ENCODE assay signal across 31 cellular contexts in genomic region chr11:117639601-117640000, GRCh38.
"Had no signal": no experiment of that assay in that cellular context is flagged by ENCODE, and none has a peak within 500 bp of the region (broad histone marks: within the 10 kb centered on the region; RNA-seq: fewer than 3 reads in every experiment).

No MANE protein-coding gene starts in this region.

- H3K4me3 ChIP-seq: adrenal gland, PC-9 had no signal

- H3K36me3 ChIP-seq: adrenal gland, WERI-Rb-1 had no signal

- H3K27ac ChIP-seq: adrenal gland, PC-9, RWPE1, WERI-Rb-1 had no signal

- ATAC-seq: activated CD8-positive, alpha-beta T cell treated with anti-CD3 and anti-CD28 coated beads for 36 hours; activated naive CD4-positive, alpha-beta T cell treated with anti-CD3 and anti-CD28 coated beads, Interleukin-2, amount 50 U/mL, for 72 hours; activated T-cell treated with anti-CD3 and anti-CD28 coated beads, Interleukin-2, amount 50 U/mL, for 4 hours; Right ventricle myocardium inferior had no signal

- DNase-seq: activated CD4-positive, alpha-beta T cell treated with anti-CD3 and anti-CD28 coated beads for 1 hour; activated CD4-positive, alpha-beta T cell treated with anti-CD3 and anti-CD28 coated beads for 48 hours; activated CD4-positive, CD25-positive, alpha-beta regulatory T cell; activated CD8-positive, alpha-beta memory T cell treated with anti-CD3 and anti-CD28 coated beads, Interleukin-2, amount 50 U/mL, for 4 hours; activated CD8-positive, alpha-beta T cell treated with anti-CD3 and anti-CD28 coated beads for 36 hours; activated gamma-delta T cell treated with Interleukin-2 at 50 U/mL for 16 hours; activated naive CD4-positive, alpha-beta T cell treated with anti-CD3 and anti-CD28 coated beads for 36 hours; activated T-cell treated with anti-CD3 and anti-CD28 coated beads for 4 hours; activated T-cell treated with anti-CD3 and anti-CD28 coated beads, Interleukin-2, amount 50 U/mL, for 4 hours; adrenal gland; central memory CD4-positive, alpha-beta T cell; Karpas-422; KBM-7; NCI-H1048; NCI-H1105 treated with DMSO at 0.1 percent for 48 hours; NCI-H1436; NCI-H1694; NCI-H1930; NCI-H2081 treated with DMSO at 0.1 percent for 48 hours; NCI-H226; NCI-H446 treated with DMSO at 0.1 percent for 48 hours; NCI-H524; NK-92 treated with Interleukin-12 subunit alpha and Interleukin-12 subunit beta, amount 100 ng/mL, for 24 hours; PC-9; SW 1271; T-helper 1 cell; T1000; WERI-Rb-1 had no signal

- H3K4me1 ChIP-seq: adrenal gland had no signal

- H3K9me3 ChIP-seq: adrenal gland had no signal

- H3K27me3 ChIP-seq: adrenal gland had no signal
